ENCODE assay signal across 1 cellular context in genomic region chr12:110743571-110744093, GRCh38.
TF ChIP-seq lines count a peak whose summit lies in the region.

No MANE protein-coding gene starts in this region.

TF ChIP-seq in GM12878, 131 proteins besides CTCF, POLR2A, EP300 and RAD21:
- TF ChIP-seq POLR2AphosphoS5 (IDR thresholded peaks at IDR 0.05; ENCODE audit: low read length) (no peak), TAF1 (IDR thresholded peaks at IDR 0.05; ENCODE audit: borderline replicate concordance, low read depth, low read length) (no peak), YY1 (IDR thresholded peaks at IDR 0.05; ENCODE audit: low read depth, low read length) (no peak), CBX3 (IDR thresholded peaks at IDR 0.05; ENCODE audit: borderline replicate concordance, low read depth) (no peak), EED (IDR thresholded peaks at IDR 0.05; ENCODE audit: low read depth) (no peak), ATF3 (IDR thresholded peaks at IDR 0.05; ENCODE audit: borderline replicate concordance, extremely low read depth, low read depth, low read length) (no peak), SRF (IDR thresholded peaks at IDR 0.05; ENCODE audit: low read depth in 2 of 2, low read length in 2 of 2) (no peak), GATAD2B (conservative IDR thresholded peaks at IDR 0.05; ENCODE audit: low read depth) (no peak)
